In genomic region chr14:24243336-24243836, GRCh38 we compare ENCODE assay signal across 6 cellular contexts.
DNase-seq lines count a peak whose midpoint lies in the region.

No MANE protein-coding gene starts in this region.

- peak; percentile 19 for DNase-seq in NCI-H146 treated with DMSO at 0.1 percent for 48 hours (lab: John Stamatoyannopoulos, UW; ENCODE audit: unreplicated experiment)
- peak; percentile 45 for DNase-seq in ecto neural progenitor cell (ENCODE audit: low spot score)
- no peak for DNase-seq in DMS153 (lab: John Stamatoyannopoulos, UW)
- no peak for DNase-seq in superior temporal gyrus (ENCODE audit: extremely low spot score)

- H3K4me3 ChIP-seq in BLaER1 = peak overlapping the region; percentile 82
- peak overlapping the region; percentile 80 for H3K4me3 ChIP-seq in rectal smooth muscle tissue (ENCODE audit: low read length)

- H3K9ac ChIP-seq in BLaER1 (peak overlapping the region; percentile 92), rectal smooth muscle tissue (ENCODE audit: low read length) (no peak overlapping the region)

- H3K36me3 ChIP-seq in BLaER1 (peaks cover 28% of the 10 kb centered on the region), rectal smooth muscle tissue (ENCODE audit: control insufficient read depth, insufficient read depth, low read length) (peaks cover 22% of the 10 kb centered on the region)

- H3K27me3 ChIP-seq in BLaER1 (no peaks in the 10 kb centered on the region), rectal smooth muscle tissue (ENCODE audit: control insufficient read depth, insufficient read depth, low read length) (no peaks in the 10 kb centered on the region)

- peaks cover 55% of the 10 kb centered on the region for H3K4me1 ChIP-seq in BLaER1
- H3K4me1 ChIP-seq in rectal smooth muscle tissue (ENCODE audit: control insufficient read depth, insufficient read depth, low read length) = peaks cover 15% of the 10 kb centered on the region

- peak overlapping the region; percentile 97 for H3K27ac ChIP-seq in BLaER1
- H3K27ac ChIP-seq in rectal smooth muscle tissue (ENCODE audit: low read depth, low read length) = peak overlapping the region; percentile 100

- H3K4me2 ChIP-seq in BLaER1 = peak overlapping the region; percentile 99

- no peaks in the 10 kb centered on the region for H3K9me3 ChIP-seq in BLaER1

- peaks cover 38% of the 10 kb centered on the region for H4K20me1 ChIP-seq in BLaER1

Comparison
In these comparisons a context has a peak if more than half of its experiments do, and no peak if none do; other contexts are left out.
1. DNase-seq: peak in NCI-H146 treated with DMSO at 0.1 percent for 48 hours (single experiment) and ecto neural progenitor cell (single experiment); none in DMS153 (single experiment) and superior temporal gyrus (single experiment).